12 cellular contexts compared by ENCODE assay signal in the genomic region with DNA sequence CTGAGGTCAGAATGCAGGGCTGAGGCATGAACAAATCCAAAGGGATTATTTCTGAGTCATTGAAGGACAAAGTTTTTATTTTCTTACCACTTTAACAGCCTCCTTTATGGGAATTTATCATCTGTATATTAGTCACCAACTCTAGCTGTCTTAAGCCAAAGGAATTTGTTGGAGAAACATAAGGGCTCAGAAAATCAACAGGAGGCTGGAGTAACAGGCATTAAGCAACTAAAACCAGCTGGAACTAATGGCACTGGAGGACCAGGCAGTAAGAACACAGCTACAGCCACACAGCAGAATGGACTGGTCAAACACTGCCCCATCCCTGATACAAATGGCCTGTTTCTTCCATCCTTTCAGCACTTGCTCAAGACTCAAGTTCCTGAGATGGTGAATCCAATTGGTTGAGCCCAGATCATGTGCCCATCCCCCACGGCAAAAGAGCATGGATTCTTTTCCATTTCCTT.
A peak's percentile ranks its signal among the peaks of the same experiment; 100 is the strongest.
DNase-seq lines count a peak whose midpoint lies in the region; ATAC-seq, FAIRE-seq and TF ChIP-seq lines count a peak whose summit lies in the region.
"Had no signal": no experiment of that assay in that cellular context is flagged by ENCODE, and none has a peak within 500 bp of the region (broad histone marks: within the 10 kb centered on the region; RNA-seq: fewer than 3 reads in every experiment).

No MANE protein-coding gene starts in this region.

- no peaks in the 10 kb centered on the region for H3K27me3 ChIP-seq in thyroid gland
- H3K27me3 ChIP-seq: right lobe of liver had no signal

- H3K4me1 ChIP-seq in thyroid gland (no peaks in the 10 kb centered on the region), kidney (ENCODE audit: control insufficient read depth in 1 of 2, insufficient read depth in 1 of 2, low read depth in 1 of 2, low read length in 2 of 2) (no peaks in the 10 kb centered on the region)

- CTCF ChIA-PET in RWPE1 (lab: Yijun Ruan, JAX): interaction anchor here (0.7 kb wide), 1 partner anchor 356 kb away, joined by 3 read pairs; no protein-coding TSS in a partner anchor

- TF ChIP-seq CTCF in RWPE1 (conservative IDR thresholded peaks at IDR 0.05; ENCODE audit: low read depth): no peak
- no peak for TF ChIP-seq CTCF in epithelial cell of proximal tubule (conservative IDR thresholded peaks at IDR 0.05; ENCODE audit: low read depth, low read length)
- TF ChIP-seq CTCF in omental fat pad (IDR thresholded peaks at IDR 0.05): no peak
- TF ChIP-seq CTCF in thyroid gland (IDR thresholded peaks at IDR 0.05): no peak
- TF ChIP-seq CTCF in kidney (IDR thresholded peaks at IDR 0.05; ENCODE audit: borderline replicate concordance, extremely low read depth, insufficient read depth): no peak

- DNase-seq in Caki2 (ENCODE audit: low read depth) (peak; percentile 88), RWPE1 (ENCODE audit: low spot score) (peak; percentile 51), epithelial cell of proximal tubule (ENCODE audit: low read depth) (peak; percentile 92), omental fat pad (ENCODE audit: low spot score) (no peak), thyroid gland (no peak), SIG-M5 (lab: John Stamatoyannopoulos, UW) (no peak), kidney (no peak)
- no peak for DNase-seq in activated CD4-positive, alpha-beta T cell treated with anti-CD3 and anti-CD28 coated beads, Interleukin-2, amount 50 U/mL, for 1 hour
- DNase-seq: activated gamma-delta T cell, COR-L47, NCI-H1417, right lobe of liver had no signal

- ATAC-seq in omental fat pad (ENCODE audit: low FRiP score): peak; percentile 61
- ATAC-seq: right lobe of liver had no signal

- H3K27ac ChIP-seq in RWPE1: peak overlapping the region; percentile 53; the same call in 1 of the 2 replicates
- no peak overlapping the region for H3K27ac ChIP-seq in thyroid gland
- no peak overlapping the region for H3K27ac ChIP-seq in kidney (ENCODE audit: low read depth in 2 of 2, low read length in 2 of 2)
- H3K27ac ChIP-seq: right lobe of liver had no signal

- H3K36me3 ChIP-seq in thyroid gland (no peaks in the 10 kb centered on the region), kidney (ENCODE audit: control insufficient read depth in 1 of 2, insufficient read depth in 2 of 2, low read length in 2 of 2) (no peaks in the 10 kb centered on the region)
- H3K36me3 ChIP-seq: right lobe of liver had no signal

- FAIRE-seq in kidney (lab: Jason Lieb, UNC): no peak

- TF ChIP-seq POLR2A in thyroid gland (IDR thresholded peaks at IDR 0.05): no peak

- intact Hi-C loops in thyroid gland (cut with DNase I) (no loop called here), kidney (cut with DNase I) (no loop called here)

- in situ Hi-C loops in Caki2 (cut with HindIII; ENCODE audit: low pct_unique_long_range_greater_than_20kb, low sequenced_read_pairs): no loop called here

- H3K4me3 ChIP-seq in epithelial cell of proximal tubule (ENCODE audit: low read depth, low read length) (no peak overlapping the region), thyroid gland (replicated peaks in 1 of 3) (no peak overlapping the region), kidney (ENCODE audit: low read length in 2 of 2) (no peak overlapping the region)
- H3K4me3 ChIP-seq: right lobe of liver had no signal

- 65 to 70% methylated on average over 1 of the region's 1 CpG for WGBS in thyroid gland, 2 donors

- no peak overlapping the region for H3K9ac ChIP-seq in kidney (ENCODE audit: low read length in 2 of 2)

- no peaks in the 10 kb centered on the region for H3K9me3 ChIP-seq in thyroid gland
- no peaks in the 10 kb centered on the region for H3K9me3 ChIP-seq in kidney (ENCODE audit: control insufficient read depth in 1 of 2, low read length in 2 of 2)
- H3K9me3 ChIP-seq: right lobe of liver had no signal

- POLR2A ChIA-PET in RWPE1 (lab: Yijun Ruan, JAX; ENCODE audit: low non-redundant PET): no interaction called here

Comparison
In these comparisons a context has a peak if more than half of its experiments do, and no peak if none do; other contexts are left out.
1. DNase-seq: peak in Caki2 (single experiment), RWPE1 (single experiment) and epithelial cell of proximal tubule (single experiment); none in omental fat pad (single experiment), activated CD4-positive, alpha-beta T cell treated with anti-CD3 and anti-CD28 coated beads, Interleukin-2, amount 50 U/mL, for 1 hour (single experiment), thyroid gland (0 of 2), SIG-M5 (single experiment) and kidney (single experiment).